Comparison of ENCODE assay signal across 31 cellular contexts in the genomic region with DNA sequence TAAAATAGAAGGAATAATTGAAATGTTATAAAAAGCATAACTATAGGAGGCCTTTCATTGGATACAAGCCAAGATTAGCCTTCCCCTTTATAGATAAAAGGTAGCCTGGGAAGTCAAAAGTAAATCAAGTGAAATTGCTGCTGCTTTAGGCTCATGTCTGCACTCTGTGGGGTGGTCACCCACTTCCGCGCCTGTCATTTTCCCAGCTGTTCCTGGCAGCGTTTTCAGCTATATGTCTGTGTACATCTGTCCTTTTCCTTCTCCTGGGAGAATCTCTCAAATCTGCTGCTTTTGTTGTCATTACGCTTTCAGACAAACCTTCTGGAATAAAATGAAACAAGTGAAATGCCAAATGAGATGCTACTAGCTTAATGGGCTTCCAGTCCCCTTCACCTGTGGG.
"Had no signal": no experiment of that assay in that cellular context is flagged by ENCODE, and none has a peak within 500 bp of the region (broad histone marks: within the 10 kb centered on the region; RNA-seq: fewer than 3 reads in every experiment).

No MANE protein-coding gene starts in this region.

- H3K27ac ChIP-seq: brain microvascular endothelial cell, Peyer's patch had no signal

- H3K9me3 ChIP-seq: Peyer's patch had no signal

- H3K27me3 Mint-ChIP-seq: activated CD4-positive, alpha-beta memory T cell treated with anti-CD3 and anti-CD28 coated beads, Interleukin-2, amount 10 ng/mL, durations not matched to agents 7 days and 5 days; activated CD4-positive, alpha-beta T cell treated with anti-CD3 and anti-CD28 coated beads for 36 hours; activated CD8-positive, alpha-beta memory T cell treated with anti-CD3 and anti-CD28 coated beads, Interleukin-2, amount 10 ng/mL, durations not matched to agents 7 days and 5 days; activated naive CD4-positive, alpha-beta T cell treated with anti-CD3 and anti-CD28 coated beads, Interleukin-2, amount 10 ng/mL, durations not matched to agents 7 days and 5 days; activated naive CD8-positive, alpha-beta T cell; activated naive CD8-positive, alpha-beta T cell treated with anti-CD3 and anti-CD28 coated beads, Interleukin-2, amount 50 U/mL, for 24 hours; IgD-negative memory B cell had no signal

- H3K4me1 Mint-ChIP-seq: activated CD4-positive, alpha-beta memory T cell treated with anti-CD3 and anti-CD28 coated beads, Interleukin-2, amount 10 ng/mL, durations not matched to agents 7 days and 5 days; activated CD4-positive, alpha-beta T cell treated with anti-CD3 and anti-CD28 coated beads for 36 hours; activated naive CD4-positive, alpha-beta T cell treated with anti-CD3 and anti-CD28 coated beads, Interleukin-2, amount 10 ng/mL, durations not matched to agents 7 days and 5 days; activated naive CD8-positive, alpha-beta T cell treated with anti-CD3 and anti-CD28 coated beads, Interleukin-2, amount 50 U/mL, for 24 hours; IgD-negative memory B cell had no signal

- H3K36me3 ChIP-seq: brain microvascular endothelial cell, Peyer's patch had no signal

- H3K27me3 ChIP-seq: brain microvascular endothelial cell, Peyer's patch had no signal

- H3K4me3 Mint-ChIP-seq: activated CD4-positive, alpha-beta memory T cell treated with anti-CD3 and anti-CD28 coated beads, Interleukin-2, amount 10 ng/mL, durations not matched to agents 7 days and 5 days; activated CD4-positive, alpha-beta T cell treated with anti-CD3 and anti-CD28 coated beads for 36 hours; activated CD8-positive, alpha-beta memory T cell treated with anti-CD3 and anti-CD28 coated beads, Interleukin-2, amount 10 ng/mL, durations not matched to agents 7 days and 5 days; activated naive CD4-positive, alpha-beta T cell treated with anti-CD3 and anti-CD28 coated beads, Interleukin-2, amount 10 ng/mL, durations not matched to agents 7 days and 5 days; activated naive CD8-positive, alpha-beta T cell; activated naive CD8-positive, alpha-beta T cell treated with anti-CD3 and anti-CD28 coated beads, Interleukin-2, amount 50 U/mL, for 24 hours; IgD-negative memory B cell; T-helper 1 cell treated with Interleukin-12 subunit alpha and Interleukin-12 subunit beta and Interleukin-4 antibody, amounts not matched to agents 30 μg/mL and 1 μg/mL, for 36 hours; T-helper 2 cell treated with Interferon-gamma antibody and Interleukin-4, amounts not matched to agents 5 μg/mL and 100 μg/mL, for 36 hours had no signal

- H3K4me3 ChIP-seq: Peyer's patch had no signal

- ATAC-seq: activated CD4-positive, alpha-beta T cell treated with anti-CD3 and anti-CD28 coated beads for 36 hours; activated CD4-positive, CD25-positive, alpha-beta regulatory T cell treated with anti-CD3 and anti-CD28 coated beads, Interleukin-2, amount 50 U/mL, for 24 hours; activated CD8-positive, alpha-beta memory T cell treated with anti-CD3 and anti-CD28 coated beads, Interleukin-2, amount 10 ng/mL, durations not matched to agents 7 days and 5 days; activated naive CD8-positive, alpha-beta T cell treated with anti-CD3 and anti-CD28 coated beads, Interleukin-2, amount 50 U/mL, for 24 hours; PC-3 had no signal

- DNase-seq: activated CD4-positive, alpha-beta memory T cell treated with anti-CD3 and anti-CD28 coated beads, Interleukin-2, amount 10 ng/mL, durations not matched to agents 7 days and 5 days; activated CD4-positive, alpha-beta T cell treated with anti-CD3 and anti-CD28 coated beads for 36 hours; activated CD8-positive, alpha-beta memory T cell treated with anti-CD3 and anti-CD28 coated beads for 24 hours; activated CD8-positive, alpha-beta memory T cell treated with anti-CD3 and anti-CD28 coated beads, Interleukin-2, amount 10 ng/mL, durations not matched to agents 7 days and 5 days; activated CD8-positive, alpha-beta memory T cell treated with anti-CD3 and anti-CD28 coated beads, Interleukin-2, amount 50 U/mL, for 48 hours; activated effector memory CD4-positive, alpha-beta T cell treated with Interleukin-2 at 50 U/mL for 16 hours; activated naive CD4-positive, alpha-beta T cell treated with anti-CD3 and anti-CD28 coated beads, Interleukin-2, amount 10 ng/mL, durations not matched to agents 7 days and 5 days; activated naive CD8-positive, alpha-beta T cell treated with anti-CD3 and anti-CD28 coated beads, Interleukin-2, amount 50 U/mL, for 24 hours; activated T-cell treated with anti-CD3 and anti-CD28 coated beads, Interleukin-2, amount 50 U/mL, for 48 hours; anterior cingulate cortex; brain microvascular endothelial cell; central memory CD4-positive, alpha-beta T cell; Karpas-422; KBM-7; NCI-H1105; NCI-H1417 treated with DMSO at 0.1 percent for 48 hours; NCI-H187 treated with DMSO at 0.1 percent for 48 hours; NCI-H2171 treated with DMSO at 0.1 percent for 48 hours; NCI-H2227 treated with DMSO at 0.1 percent for 48 hours; NCI-H446; NCI-H510A treated with DMSO at 0.1 percent for 48 hours; NCI-H526 treated with DMSO at 0.1 percent for 48 hours; PC-3; Peyer's patch; RPMI8226; SIG-M5 had no signal

- H3K4me1 ChIP-seq: Peyer's patch had no signal

- H3K27ac Mint-ChIP-seq: activated CD4-positive, alpha-beta memory T cell treated with anti-CD3 and anti-CD28 coated beads, Interleukin-2, amount 10 ng/mL, durations not matched to agents 7 days and 5 days; activated CD4-positive, alpha-beta T cell treated with anti-CD3 and anti-CD28 coated beads for 36 hours; activated CD8-positive, alpha-beta memory T cell treated with anti-CD3 and anti-CD28 coated beads, Interleukin-2, amount 10 ng/mL, durations not matched to agents 7 days and 5 days; activated naive CD4-positive, alpha-beta T cell treated with anti-CD3 and anti-CD28 coated beads, Interleukin-2, amount 10 ng/mL, durations not matched to agents 7 days and 5 days; activated naive CD8-positive, alpha-beta T cell; activated naive CD8-positive, alpha-beta T cell treated with anti-CD3 and anti-CD28 coated beads, Interleukin-2, amount 50 U/mL, for 24 hours; T-helper 1 cell treated with Interleukin-12 subunit alpha and Interleukin-12 subunit beta and Interleukin-4 antibody, amounts not matched to agents 30 μg/mL and 1 μg/mL, for 36 hours; T-helper 2 cell treated with Interferon-gamma antibody and Interleukin-4, amounts not matched to agents 5 μg/mL and 100 μg/mL, for 36 hours had no signal

- H3K9me3 Mint-ChIP-seq: activated CD4-positive, alpha-beta memory T cell treated with anti-CD3 and anti-CD28 coated beads, Interleukin-2, amount 10 ng/mL, durations not matched to agents 7 days and 5 days; activated naive CD4-positive, alpha-beta T cell treated with anti-CD3 and anti-CD28 coated beads, Interleukin-2, amount 10 ng/mL, durations not matched to agents 7 days and 5 days; activated naive CD8-positive, alpha-beta T cell treated with anti-CD3 and anti-CD28 coated beads, Interleukin-2, amount 50 U/mL, for 24 hours; IgD-negative memory B cell; T-helper 1 cell treated with Interleukin-12 subunit alpha and Interleukin-12 subunit beta and Interleukin-4 antibody, amounts not matched to agents 30 μg/mL and 1 μg/mL, for 36 hours; T-helper 2 cell treated with Interferon-gamma antibody and Interleukin-4, amounts not matched to agents 5 μg/mL and 100 μg/mL, for 36 hours had no signal
